In the genomic region with DNA sequence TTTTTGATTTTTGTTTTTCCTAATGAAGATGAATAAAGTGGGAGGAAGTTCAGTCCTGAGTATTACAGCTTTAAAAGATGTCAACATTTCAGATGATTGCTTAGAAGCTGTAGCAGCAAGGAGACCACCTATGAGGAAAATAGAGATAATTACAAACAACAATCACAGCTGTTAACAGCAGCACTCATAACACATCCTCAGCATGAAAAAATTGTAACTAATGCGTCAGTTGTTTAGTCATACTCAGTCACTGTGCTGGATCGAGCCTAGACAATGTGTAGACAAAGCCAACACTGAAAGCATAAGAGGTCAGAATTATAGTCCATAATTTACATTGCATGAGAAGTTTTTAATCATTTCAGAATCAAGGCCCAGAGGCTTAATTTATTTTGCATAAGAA, we compare ENCODE assay signal across 14 cellular contexts.
A peak's percentile ranks its signal among the peaks of the same experiment; 100 is the strongest.
DNase-seq lines count a peak whose midpoint lies in the region.
"Had no signal": no experiment of that assay in that cellular context is flagged by ENCODE, and none has a peak within 500 bp of the region (broad histone marks: within the 10 kb centered on the region; RNA-seq: fewer than 3 reads in every experiment).

No MANE protein-coding gene starts in this region.

- no peaks in the 10 kb centered on the region for H3K36me3 Mint-ChIP-seq in activated CD4-positive, alpha-beta memory T cell treated with anti-CD3 and anti-CD28 coated beads, Interleukin-2, amount 10 ng/mL, durations not matched to agents 7 days and 5 days (ENCODE audit: low read depth)

- CTCF ChIA-PET in activated CD4-positive, alpha-beta memory T cell treated with anti-CD3 and anti-CD28 coated beads, Interleukin-2, amount 10 ng/mL, durations not matched to agents 7 days and 5 days (lab: Charles Lee), result no interaction called here

- H3K9me3 Mint-ChIP-seq in activated CD4-positive, alpha-beta memory T cell treated with anti-CD3 and anti-CD28 coated beads, Interleukin-2, amount 10 ng/mL, durations not matched to agents 7 days and 5 days, result no peaks in the 10 kb centered on the region
- H3K9me3 Mint-ChIP-seq: CD4-positive, alpha-beta T cell had no signal

- no peaks in the 10 kb centered on the region for H3K4me1 Mint-ChIP-seq in activated CD4-positive, alpha-beta memory T cell treated with anti-CD3 and anti-CD28 coated beads, Interleukin-2, amount 10 ng/mL, durations not matched to agents 7 days and 5 days

- H3K27me3 Mint-ChIP-seq in activated CD4-positive, alpha-beta memory T cell treated with anti-CD3 and anti-CD28 coated beads, Interleukin-2, amount 10 ng/mL, durations not matched to agents 7 days and 5 days, result no peaks in the 10 kb centered on the region
- H3K27me3 Mint-ChIP-seq: CD4-positive, alpha-beta T cell had no signal

- H3K4me3 Mint-ChIP-seq in activated CD4-positive, alpha-beta memory T cell treated with anti-CD3 and anti-CD28 coated beads, Interleukin-2, amount 10 ng/mL, durations not matched to agents 7 days and 5 days, result no peak overlapping the region
- H3K4me3 Mint-ChIP-seq: CD4-positive, alpha-beta T cell had no signal

- no peak overlapping the region for H3K27ac Mint-ChIP-seq in activated CD4-positive, alpha-beta memory T cell treated with anti-CD3 and anti-CD28 coated beads, Interleukin-2, amount 10 ng/mL, durations not matched to agents 7 days and 5 days
- H3K27ac Mint-ChIP-seq: CD4-positive, alpha-beta T cell had no signal

- DNase-seq in NCI-H748 (lab: John Stamatoyannopoulos, UW; ENCODE audit: unreplicated experiment) (peak; percentile 22), NCI-H748 treated with DMSO at 0.1 percent for 48 hours (lab: John Stamatoyannopoulos, UW) (no peak), HT1080 (ENCODE audit: low read depth) (peak; percentile 4), RKO (ENCODE audit: low spot score) (peak; percentile 53), NCI-H524 (lab: John Stamatoyannopoulos, UW) (no peak), medulla oblongata (ENCODE audit: extremely low spot score) (no peak)
- DNase-seq in activated CD4-positive, alpha-beta memory T cell treated with anti-CD3 and anti-CD28 coated beads, Interleukin-2, amount 10 ng/mL, durations not matched to agents 7 days and 5 days, result no peak
- DNase-seq: AML-193; Calu3; CD4-positive, alpha-beta T cell; DND-41; EL; H7; IMR-90 had no signal

- POLR2A ChIA-PET in activated CD4-positive, alpha-beta memory T cell treated with anti-CD3 and anti-CD28 coated beads, Interleukin-2, amount 10 ng/mL, durations not matched to agents 7 days and 5 days (lab: Charles Lee), result no interaction called here

Comparison
In these comparisons a context has a peak if more than half of its experiments do, and no peak if none do; other contexts are left out.
1. DNase-seq: peak in NCI-H748 (single experiment), HT1080 (single experiment) and RKO (single experiment); none in NCI-H748 treated with DMSO at 0.1 percent for 48 hours (single experiment), activated CD4-positive, alpha-beta memory T cell treated with anti-CD3 and anti-CD28 coated beads, Interleukin-2, amount 10 ng/mL, durations not matched to agents 7 days and 5 days (single experiment), NCI-H524 (0 of 2) and medulla oblongata (single experiment).